ENCODE assay signal across 1 cellular context in genomic region chr1:72690871-72691270, GRCh38.
TF ChIP-seq lines count a peak whose summit lies in the region.

No MANE protein-coding gene starts in this region.

TF ChIP-seq in GM23338, 12 proteins besides CTCF, POLR2A, EP300 and RAD21 (continued from another document):
- TF ChIP-seq, protein P1, sequence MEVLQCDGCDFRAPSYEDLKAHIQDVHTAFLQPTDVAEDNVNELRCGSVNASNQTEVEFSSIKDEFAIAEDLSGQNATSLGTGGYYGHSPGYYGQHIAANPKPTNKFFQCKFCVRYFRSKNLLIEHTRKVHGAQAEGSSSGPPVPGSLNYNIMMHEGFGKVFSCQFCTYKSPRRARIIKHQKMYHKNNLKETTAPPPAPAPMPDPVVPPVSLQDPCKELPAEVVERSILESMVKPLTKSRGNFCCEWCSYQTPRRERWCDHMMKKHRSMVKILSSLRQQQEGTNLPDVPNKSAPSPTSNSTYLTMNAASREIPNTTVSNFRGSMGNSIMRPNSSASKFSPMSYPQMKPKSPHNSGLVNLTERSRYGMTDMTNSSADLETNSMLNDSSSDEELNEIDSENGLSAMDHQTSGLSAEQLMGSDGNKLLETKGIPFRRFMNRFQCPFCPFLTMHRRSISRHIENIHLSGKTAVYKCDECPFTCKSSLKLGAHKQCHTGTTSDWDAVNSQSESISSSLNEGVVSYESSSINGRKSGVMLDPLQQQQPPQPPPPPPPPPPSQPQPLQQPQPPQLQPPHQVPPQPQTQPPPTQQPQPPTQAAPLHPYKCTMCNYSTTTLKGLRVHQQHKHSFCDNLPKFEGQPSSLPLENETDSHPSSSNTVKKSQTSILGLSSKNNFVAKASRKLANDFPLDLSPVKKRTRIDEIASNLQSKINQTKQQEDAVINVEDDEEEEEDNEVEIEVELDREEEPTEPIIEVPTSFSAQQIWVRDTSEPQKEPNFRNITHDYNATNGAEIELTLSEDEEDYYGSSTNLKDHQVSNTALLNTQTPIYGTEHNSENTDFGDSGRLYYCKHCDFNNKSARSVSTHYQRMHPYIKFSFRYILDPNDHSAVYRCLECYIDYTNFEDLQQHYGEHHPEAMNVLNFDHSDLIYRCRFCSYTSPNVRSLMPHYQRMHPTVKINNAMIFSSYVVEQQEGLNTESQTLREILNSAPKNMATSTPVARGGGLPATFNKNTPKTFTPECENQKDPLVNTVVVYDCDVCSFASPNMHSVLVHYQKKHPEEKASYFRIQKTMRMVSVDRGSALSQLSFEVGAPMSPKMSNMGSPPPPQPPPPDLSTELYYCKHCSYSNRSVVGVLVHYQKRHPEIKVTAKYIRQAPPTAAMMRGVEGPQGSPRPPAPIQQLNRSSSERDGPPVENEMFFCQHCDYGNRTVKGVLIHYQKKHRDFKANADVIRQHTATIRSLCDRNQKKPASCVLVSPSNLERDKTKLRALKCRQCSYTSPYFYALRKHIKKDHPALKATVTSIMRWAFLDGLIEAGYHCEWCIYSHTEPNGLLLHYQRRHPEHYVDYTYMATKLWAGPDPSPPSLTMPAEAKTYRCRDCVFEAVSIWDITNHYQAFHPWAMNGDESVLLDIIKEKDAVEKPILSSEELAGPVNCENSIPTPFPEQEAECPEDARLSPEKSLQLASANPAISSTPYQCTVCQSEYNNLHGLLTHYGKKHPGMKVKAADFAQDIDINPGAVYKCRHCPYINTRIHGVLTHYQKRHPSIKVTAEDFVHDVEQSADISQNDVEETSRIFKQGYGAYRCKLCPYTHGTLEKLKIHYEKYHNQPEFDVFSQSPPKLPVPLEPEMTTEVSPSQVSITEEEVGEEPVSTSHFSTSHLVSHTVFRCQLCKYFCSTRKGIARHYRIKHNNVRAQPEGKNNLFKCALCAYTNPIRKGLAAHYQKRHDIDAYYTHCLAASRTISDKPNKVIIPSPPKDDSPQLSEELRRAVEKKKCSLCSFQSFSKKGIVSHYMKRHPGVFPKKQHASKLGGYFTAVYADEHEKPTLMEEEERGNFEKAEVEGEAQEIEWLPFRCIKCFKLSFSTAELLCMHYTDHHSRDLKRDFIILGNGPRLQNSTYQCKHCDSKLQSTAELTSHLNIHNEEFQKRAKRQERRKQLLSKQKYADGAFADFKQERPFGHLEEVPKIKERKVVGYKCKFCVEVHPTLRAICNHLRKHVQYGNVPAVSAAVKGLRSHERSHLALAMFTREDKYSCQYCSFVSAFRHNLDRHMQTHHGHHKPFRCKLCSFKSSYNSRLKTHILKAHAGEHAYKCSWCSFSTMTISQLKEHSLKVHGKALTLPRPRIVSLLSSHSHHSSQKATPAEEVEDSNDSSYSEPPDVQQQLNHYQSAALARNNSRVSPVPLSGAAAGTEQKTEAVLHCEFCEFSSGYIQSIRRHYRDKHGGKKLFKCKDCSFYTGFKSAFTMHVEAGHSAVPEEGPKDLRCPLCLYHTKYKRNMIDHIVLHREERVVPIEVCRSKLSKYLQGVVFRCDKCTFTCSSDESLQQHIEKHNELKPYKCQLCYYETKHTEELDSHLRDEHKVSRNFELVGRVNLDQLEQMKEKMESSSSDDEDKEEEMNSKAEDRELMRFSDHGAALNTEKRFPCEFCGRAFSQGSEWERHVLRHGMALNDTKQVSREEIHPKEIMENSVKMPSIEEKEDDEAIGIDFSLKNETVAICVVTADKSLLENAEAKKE (CRISPR knock-in tag; IDR thresholded peaks at IDR 0.05), result no peak
- no peak for TF ChIP-seq CREB1 (CRISPR knock-in tag; IDR thresholded peaks at IDR 0.05; ENCODE audit: low read depth)
- TF ChIP-seq REST (IDR thresholded peaks at IDR 0.05; ENCODE audit: unreplicated experiment), result no peak
- no peak for TF ChIP-seq STAT1 (IDR thresholded peaks at IDR 0.05; ENCODE audit: unreplicated experiment)
- TF ChIP-seq EZH2phosphoT487 (IDR thresholded peaks at IDR 0.05; ENCODE audit: unreplicated experiment), result no peak
- no peak for TF ChIP-seq ETS1 (IDR thresholded peaks at IDR 0.05)
- no peak for TF ChIP-seq EZH2 (IDR thresholded peaks at IDR 0.05; ENCODE audit: low read depth, unreplicated experiment)
- no peak for TF ChIP-seq NANOG (IDR thresholded peaks at IDR 0.05; ENCODE audit: borderline replicate concordance)
- TF ChIP-seq ZNF331 (CRISPR knock-in tag; IDR thresholded peaks at IDR 0.05; ENCODE audit: low read depth), result no peak
- TF ChIP-seq ZNF114 (CRISPR knock-in tag; IDR thresholded peaks at IDR 0.05), result no peak
